Comparison of ENCODE assay signal across 8 cellular contexts in genomic region chr17:83103200-83103937, GRCh38. TPM values are rescaled to one million over a fixed set of nuclear protein-coding genes. Genes with fewer than 3 reads are reported as not detected.
DNase-seq lines count a peak whose midpoint lies in the region; ATAC-seq and TF ChIP-seq lines count a peak whose summit lies in the region.

No MANE protein-coding gene starts in this region.

- ATAC-seq in activated CD4-positive, CD25-positive, alpha-beta regulatory T cell treated with anti-CD3 and anti-CD28 coated beads, Interleukin-2, amount 50 U/mL, for 24 hours = no peak
- no peak for ATAC-seq in HG02884 (IDR thresholded peaks at IDR 0.05; ENCODE audit: unreplicated experiment)

- no peak for TF ChIP-seq POLR2A in erythroblast (IDR thresholded peaks at IDR 0.05; ENCODE audit: low read length)

- H3K4me3 ChIP-seq in SJCRH30 = no peak overlapping the region

- H3K36me3 ChIP-seq in SJCRH30 = no peaks in the 10 kb centered on the region

- H3K27ac ChIP-seq in SJCRH30 = no peak overlapping the region

- no peaks in the 10 kb centered on the region for H3K27me3 ChIP-seq in SJCRH30

- DNase-seq in activated CD4-positive, CD25-positive, alpha-beta regulatory T cell (lab: John Stamatoyannopoulos, UW) = peak in 3 of 4 experiments; percentile 28 to 35 (median 31)
- DNase-seq in NCI-H526 treated with DMSO at 0.1 percent for 48 hours (lab: John Stamatoyannopoulos, UW) (peak; percentile 32), erythroblast (lab: John Stamatoyannopoulos, UW) (peak; percentile 59 to 69), SJCRH30 (no peak)
- peak; percentile 41 to 42 for DNase-seq in stimulated activated CD4-positive, alpha-beta T cell treated with anti-CD3 and anti-CD28 coated beads, Interleukin-4, amount 100 ng/mL, for 48 hours (ENCODE audit: low read depth in 2 of 2)
- no peak for DNase-seq in effector CD4-positive, alpha-beta T cell

- peaks cover 67% of the 10 kb centered on the region for H3K4me1 ChIP-seq in SJCRH30

- H3K9me3 ChIP-seq in SJCRH30 (replicated peaks) = no peaks in the 10 kb centered on the region

RNA-seq across cellular contexts. Expression of gene METRNL, which starts 24.0 kb away (rescaled TPM):
- total RNA-seq in SJCRH30 (2014; rRNA removed; shearing (Covaris generic)) = 46.2 and 49.7 TPM in 2 replicates

Comparison
In these comparisons a context has a peak if more than half of its experiments do, and no peak if none do; other contexts are left out.
1. DNase-seq: peak in activated CD4-positive, CD25-positive, alpha-beta regulatory T cell (3 of 4), NCI-H526 treated with DMSO at 0.1 percent for 48 hours (single experiment), erythroblast (2 of 2) and stimulated activated CD4-positive, alpha-beta T cell treated with anti-CD3 and anti-CD28 coated beads, Interleukin-4, amount 100 ng/mL, for 48 hours (2 of 2); none in SJCRH30 (0 of 2) and effector CD4-positive, alpha-beta T cell (single experiment).